ENCODE assay signal across 23 cellular contexts in genomic region chr5:78060421-78060820, GRCh38.
DNase-seq lines count a peak whose midpoint lies in the region; ATAC-seq and TF ChIP-seq lines count a peak whose summit lies in the region.
"Had no signal": no experiment of that assay in that cellular context is flagged by ENCODE, and none has a peak within 500 bp of the region (broad histone marks: within the 10 kb centered on the region; RNA-seq: fewer than 3 reads in every experiment).

No MANE protein-coding gene starts in this region.

- H4K91ac ChIP-seq in mesenchymal stem cell (ENCODE audit: low read length) = no peak overlapping the region

- intact Hi-C loops in left colon (cut with DNase I, micrococcal nuclease) = no loop called here

- H3K4me1 ChIP-seq in mesenchymal stem cell (ENCODE audit: control insufficient read depth, insufficient read depth, low read depth, low read length) = peaks cover 3% of the 10 kb centered on the region
- H3K4me1 ChIP-seq: psoas muscle, upper lobe of right lung had no signal

- no peak overlapping the region for H3K23ac ChIP-seq in mesenchymal stem cell (ENCODE audit: low read length in 2 of 2)

- no peak overlapping the region for H4K8ac ChIP-seq in mesenchymal stem cell (ENCODE audit: low read length)

- ATAC-seq in HG02973 (IDR thresholded peaks at IDR 0.05; ENCODE audit: unreplicated experiment) = no peak
- ATAC-seq in left colon = no peak
- ATAC-seq: activated T-helper 17 cell treated with anti-CD3 and anti-CD28 coated beads, Interleukin-2, amount 50 U/mL, for 72 hours; K562; psoas muscle; upper lobe of right lung had no signal

- no peak for TF ChIP-seq CTCF in AG10803 (conservative IDR thresholded peaks at IDR 0.05; ENCODE audit: low read length)

- no peak overlapping the region for H3K4ac ChIP-seq in mesenchymal stem cell (ENCODE audit: low read depth in 1 of 2, low read length in 2 of 2)

- H3K18ac ChIP-seq in mesenchymal stem cell (ENCODE audit: low read depth in 1 of 2, low read length in 2 of 2) = no peak overlapping the region

- H3K27ac ChIP-seq in mesenchymal stem cell (ENCODE audit: low read length, poor library complexity, severe bottlenecking) = no peak overlapping the region
- H3K27ac ChIP-seq: psoas muscle, skin epidermis, upper lobe of right lung had no signal

- no peak overlapping the region for H3K4me2 ChIP-seq in mesenchymal stem cell (ENCODE audit: low read length, poor library complexity, severe bottlenecking)

- no peaks in the 10 kb centered on the region for H3K36me3 ChIP-seq in MG63
- peaks cover 4 to 5% of the 10 kb centered on the region in 2 experiments for H3K36me3 ChIP-seq in mesenchymal stem cell (ENCODE audit: control insufficient read depth in 1 of 2, insufficient read depth in 2 of 2, low read depth in 1 of 2, low read length in 2 of 2)
- H3K36me3 ChIP-seq: upper lobe of right lung had no signal

- H3K4me3 ChIP-seq in AG10803 (ENCODE audit: low read length) = no peak overlapping the region
- no peak overlapping the region for H3K4me3 ChIP-seq in MG63
- H3K4me3 ChIP-seq in mesenchymal stem cell (ENCODE audit: insufficient read depth in 1 of 2, low read depth in 1 of 2, low read length in 2 of 2) = no peak overlapping the region
- H3K4me3 ChIP-seq: K562, psoas muscle, skin epidermis, upper lobe of right lung had no signal

- H2AFZ ChIP-seq in mesenchymal stem cell (ENCODE audit: low read depth, low read length) = no peak overlapping the region

- H2BK12ac ChIP-seq in mesenchymal stem cell (ENCODE audit: low read length in 2 of 2) = no peak overlapping the region

- no peak overlapping the region for H2BK15ac ChIP-seq in mesenchymal stem cell (ENCODE audit: low read depth, poor library complexity, severe bottlenecking)

- H2BK120ac ChIP-seq in mesenchymal stem cell (ENCODE audit: low read depth, low read length) = no peak overlapping the region

- peaks cover 12% of the 10 kb centered on the region for H3K79me1 ChIP-seq in mesenchymal stem cell (replicated peaks; ENCODE audit: low read length, poor library complexity, severe bottlenecking)

- H3K9me3 ChIP-seq in MG63 = no peaks in the 10 kb centered on the region
- no peaks in the 10 kb centered on the region for H3K9me3 ChIP-seq in mesenchymal stem cell (ENCODE audit: control insufficient read depth, low read length)
- H3K9me3 ChIP-seq: psoas muscle, upper lobe of right lung had no signal

- no peak overlapping the region for H3K9ac ChIP-seq in mesenchymal stem cell (ENCODE audit: low read length)

- DNase-seq in AG10803 (ENCODE audit: low read depth) (peak; percentile 18), MG63 (peak; percentile 12), dedifferentiated amniotic fluid mesenchymal stem cell (ENCODE audit: extremely low spot score) (peak; percentile 25), mesenchymal stem cell (peak; percentile 17), occipital lobe (lab: John Stamatoyannopoulos, UW) (no peak), left colon (no peak)
- no peak for DNase-seq in stimulated activated CD4-positive, alpha-beta T cell treated with anti-CD3 and anti-CD28 coated beads, Interleukin-1b, Interleukin-23, amount 100 ng/mL, for 48 hours
- DNase-seq: activated CD4-positive, alpha-beta memory T cell treated with anti-CD3 and anti-CD28 coated beads for 36 hours; activated CD4-positive, CD25-positive, alpha-beta regulatory T cell; activated CD8-positive, alpha-beta memory T cell treated with anti-CD3 and anti-CD28 coated beads, Interleukin-2, amount 50 U/mL, for 48 hours; C1 segment of cervical spinal cord; effector memory CD4-positive, alpha-beta T cell; mammary epithelial cell; NCI-H1436 treated with DMSO at 0.1 percent for 48 hours; NCI-H510A treated with DMSO at 0.1 percent for 48 hours; NK-92 treated with Interleukin-12 subunit alpha and Interleukin-12 subunit beta, amount 100 ng/mL, for 24 hours; psoas muscle; SIG-M5; upper lobe of right lung had no signal

- H2AK5ac ChIP-seq in mesenchymal stem cell (ENCODE audit: low read length, severe bottlenecking) = no peak overlapping the region

- H2BK5ac ChIP-seq in mesenchymal stem cell (ENCODE audit: low read depth, low read length, poor library complexity, severe bottlenecking) = no peak overlapping the region

- WGBS in mesenchymal stem cell = 50% methylated on average over 3 of the region's 3 CpGs

- H3K27me3 ChIP-seq in MG63 (no peaks in the 10 kb centered on the region), mesenchymal stem cell (ENCODE audit: control insufficient read depth in 1 of 2, insufficient read depth in 1 of 2, low read length in 2 of 2) (no peaks in the 10 kb centered on the region)
- H3K27me3 ChIP-seq: upper lobe of right lung had no signal

- no peak overlapping the region for H3K14ac ChIP-seq in mesenchymal stem cell (ENCODE audit: low read length in 2 of 2)

Comparison
In these comparisons a context has a peak if more than half of its experiments do, and no peak if none do; other contexts are left out.
1. DNase-seq: peak in AG10803 (single experiment), MG63 (single experiment), dedifferentiated amniotic fluid mesenchymal stem cell (single experiment) and mesenchymal stem cell (single experiment); none in stimulated activated CD4-positive, alpha-beta T cell treated with anti-CD3 and anti-CD28 coated beads, Interleukin-1b, Interleukin-23, amount 100 ng/mL, for 48 hours (single experiment), occipital lobe (single experiment) and left colon (0 of 2).